ENCODE assay signal across 12 cellular contexts in the genomic region with DNA sequence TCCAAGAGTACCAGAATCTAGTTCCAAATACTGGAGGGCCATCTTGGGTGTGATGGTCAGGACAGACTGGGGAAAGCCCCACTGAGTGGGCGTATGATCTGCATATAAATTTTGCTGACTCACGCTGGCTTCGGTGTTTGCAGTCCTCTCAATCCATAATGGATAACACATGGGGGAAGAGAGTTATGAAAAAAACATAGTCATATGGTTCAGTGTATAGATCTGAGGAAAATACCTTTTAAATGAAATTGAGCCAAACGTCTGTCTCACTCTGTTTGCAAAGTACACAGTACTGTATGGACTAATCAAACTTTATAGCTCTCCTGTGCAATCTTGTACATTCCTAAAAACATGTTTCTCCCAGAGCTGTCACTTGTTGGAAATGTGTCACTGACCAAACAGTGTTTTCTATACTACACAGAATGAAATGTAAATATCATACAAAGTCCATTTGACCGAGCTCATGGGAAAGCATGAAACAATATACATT.
DNase-seq lines count a peak whose midpoint lies in the region; ATAC-seq and TF ChIP-seq lines count a peak whose summit lies in the region.
"Had no signal": no experiment of that assay in that cellular context is flagged by ENCODE, and none has a peak within 500 bp of the region (broad histone marks: within the 10 kb centered on the region; RNA-seq: fewer than 3 reads in every experiment).

No MANE protein-coding gene starts in this region.

- H3K4me1 Mint-ChIP-seq in activated naive CD4-positive, alpha-beta T cell treated with anti-CD3 and anti-CD28 coated beads for 36 hours (ENCODE audit: low read depth) = peaks cover 2% of the 10 kb centered on the region
- no peaks in the 10 kb centered on the region for H3K4me1 Mint-ChIP-seq in stimulated activated memory B cell treated with anti-CD40 and anti-IgM and Interleukin-4, amounts not matched to agents 10 μg/mL and 1 μg/mL and 100 μg/mL, for 72 hours
- H3K4me1 Mint-ChIP-seq in CD4-positive, alpha-beta memory T cell = no peaks in the 10 kb centered on the region
- H3K4me1 Mint-ChIP-seq: central memory CD8-positive, alpha-beta T cell had no signal

- no peak for TF ChIP-seq CTCF in PC-3 (conservative IDR thresholded peaks at IDR 0.05; ENCODE audit: low read depth, low read length)

- CTCF ChIA-PET in activated naive CD4-positive, alpha-beta T cell treated with anti-CD3 and anti-CD28 coated beads for 36 hours (lab: Charles Lee) = no interaction called here
- CTCF ChIA-PET in PC-3 (lab: Charles Lee) = interaction anchor here (0.8 kb wide), 1 partner anchor 16 kb away, joined by 3 read pairs; no protein-coding TSS in a partner anchor
- CTCF ChIA-PET in CD4-positive, alpha-beta memory T cell (lab: Charles Lee; ENCODE audit: partially characterized antibody) = no interaction called here

- H3K27me3 Mint-ChIP-seq in activated naive CD4-positive, alpha-beta T cell treated with anti-CD3 and anti-CD28 coated beads for 36 hours (ENCODE audit: low read depth) = no peaks in the 10 kb centered on the region
- no peaks in the 10 kb centered on the region for H3K27me3 Mint-ChIP-seq in stimulated activated memory B cell treated with anti-CD40 and anti-IgM and Interleukin-4, amounts not matched to agents 10 μg/mL and 1 μg/mL and 100 μg/mL, for 72 hours
- H3K27me3 Mint-ChIP-seq in CD4-positive, alpha-beta memory T cell = peaks cover 8 to 10% of the 10 kb centered on the region in 2 donors

- H3K4me1 ChIP-seq in PC-3 (ENCODE audit: insufficient read depth, low read length) = peaks cover 21% of the 10 kb centered on the region
- H3K4me1 ChIP-seq in CD4-positive, alpha-beta memory T cell (ENCODE audit: insufficient read depth, low read length) = no peaks in the 10 kb centered on the region

- H4K20me1 ChIP-seq in PC-3 (ENCODE audit: low read length) = no peaks in the 10 kb centered on the region
- H4K20me1 ChIP-seq: BLaER1 treated with 17β-estradiol and CSF1 and Interleukin-3, amounts not matched to agents 10 nM and 100 nM had no signal

- H3K4me3 Mint-ChIP-seq in activated naive CD4-positive, alpha-beta T cell treated with anti-CD3 and anti-CD28 coated beads for 36 hours = no peak overlapping the region
- no peak overlapping the region for H3K4me3 Mint-ChIP-seq in stimulated activated memory B cell treated with anti-CD40 and anti-IgM and Interleukin-4, amounts not matched to agents 10 μg/mL and 1 μg/mL and 100 μg/mL, for 72 hours
- H3K4me3 Mint-ChIP-seq in CD4-positive, alpha-beta memory T cell = no peak overlapping the region
- H3K4me3 Mint-ChIP-seq: central memory CD8-positive, alpha-beta T cell; stimulated activated naive B cell treated with anti-CD40 and anti-IgM and Interleukin-4, amounts not matched to agents 10 μg/mL and 1 μg/mL and 100 μg/mL, for 72 hours had no signal

- no peak overlapping the region for H2AFZ ChIP-seq in PC-3 (ENCODE audit: low read length)

- no peaks in the 10 kb centered on the region for H3K36me3 Mint-ChIP-seq in activated naive CD4-positive, alpha-beta T cell treated with anti-CD3 and anti-CD28 coated beads for 36 hours (ENCODE audit: low read depth)
- no peaks in the 10 kb centered on the region for H3K36me3 Mint-ChIP-seq in activated naive CD4-positive, alpha-beta T cell treated with anti-CD3 and anti-CD28 coated beads, Interleukin-2, amount 50 U/mL, for 72 hours
- H3K36me3 Mint-ChIP-seq in stimulated activated memory B cell treated with anti-CD40 and anti-IgM and Interleukin-4, amounts not matched to agents 10 μg/mL and 1 μg/mL and 100 μg/mL, for 72 hours = no peaks in the 10 kb centered on the region
- H3K36me3 Mint-ChIP-seq in CD4-positive, alpha-beta memory T cell = no peaks in the 10 kb centered on the region
- H3K36me3 Mint-ChIP-seq: stimulated activated naive B cell treated with anti-CD40 and anti-IgM and Interleukin-4, amounts not matched to agents 10 μg/mL and 1 μg/mL and 100 μg/mL, for 72 hours had no signal

- no peak for ATAC-seq in activated naive CD4-positive, alpha-beta T cell treated with anti-CD3 and anti-CD28 coated beads, Interleukin-2, amount 50 U/mL, for 72 hours
- ATAC-seq in PC-3 = peak; percentile 96
- peak; percentile 32 for ATAC-seq in stimulated activated memory B cell treated with anti-CD40 and anti-IgM and Interleukin-4, amounts not matched to agents 10 μg/mL and 1 μg/mL and 100 μg/mL, for 72 hours
- ATAC-seq: stimulated activated naive B cell treated with anti-CD40 and anti-IgM and Interleukin-4, amounts not matched to agents 10 μg/mL and 1 μg/mL and 100 μg/mL, for 72 hours had no signal

- H3K27ac ChIP-seq in PC-3 (ENCODE audit: low read length) = peak overlapping the region; percentile 85
- no peak overlapping the region for H3K27ac ChIP-seq in CD4-positive, alpha-beta memory T cell (ENCODE audit: low read depth, low read length)

- peak overlapping the region; percentile 34 for H3K4me2 ChIP-seq in PC-3 (ENCODE audit: low read length)

- TF ChIP-seq POLR2A in erythroblast (IDR thresholded peaks at IDR 0.05; ENCODE audit: low read length) = no peak

- POLR2A ChIA-PET in PC-3 (lab: Charles Lee; ENCODE audit: unreplicated experiment) = interaction anchor here (0.5 kb wide), 1 partner anchor 125 kb away, joined by 7 read pairs; the partner anchor contains the start of gene THBS1
- POLR2A ChIA-PET in CD4-positive, alpha-beta memory T cell (lab: Charles Lee; ENCODE audit: partially characterized antibody) = no interaction called here

- H3K9me3 ChIP-seq in PC-3 (ENCODE audit: low read length) = no peaks in the 10 kb centered on the region
- no peaks in the 10 kb centered on the region for H3K9me3 ChIP-seq in CD4-positive, alpha-beta memory T cell (ENCODE audit: control insufficient read depth in 1 of 2, low read length in 2 of 2)

- DNase-seq in activated naive CD4-positive, alpha-beta T cell treated with anti-CD3 and anti-CD28 coated beads for 36 hours = peak; percentile 9
- no peak for DNase-seq in activated naive CD4-positive, alpha-beta T cell treated with anti-CD3 and anti-CD28 coated beads, Interleukin-2, amount 50 U/mL, for 72 hours (ENCODE audit: low spot score in 2 of 2)
- DNase-seq in PC-3 (peak; percentile 95), erythroblast (lab: John Stamatoyannopoulos, UW) (peak; percentile 6 to 31), cortex of kidney (lab: John Stamatoyannopoulos, UW) (no peak), D341Med (ENCODE audit: low spot score) (no peak)
- no peak for DNase-seq in CD4-positive, alpha-beta memory T cell
- DNase-seq: activated T-cell treated with anti-CD3 and anti-CD28 coated beads, Interleukin-2, amount 50 U/mL, for 48 hours; stimulated activated naive B cell treated with anti-CD40 and anti-IgM and Interleukin-4, amounts not matched to agents 10 μg/mL and 1 μg/mL and 100 μg/mL, for 72 hours had no signal

- H3K27ac Mint-ChIP-seq in activated naive CD4-positive, alpha-beta T cell treated with anti-CD3 and anti-CD28 coated beads for 36 hours = no peak overlapping the region
- H3K27ac Mint-ChIP-seq in activated naive CD4-positive, alpha-beta T cell treated with anti-CD3 and anti-CD28 coated beads, Interleukin-2, amount 50 U/mL, for 72 hours = no peak overlapping the region
- no peak overlapping the region for H3K27ac Mint-ChIP-seq in stimulated activated memory B cell treated with anti-CD40 and anti-IgM and Interleukin-4, amounts not matched to agents 10 μg/mL and 1 μg/mL and 100 μg/mL, for 72 hours
- no peak overlapping the region for H3K27ac Mint-ChIP-seq in CD4-positive, alpha-beta memory T cell
- H3K27ac Mint-ChIP-seq: stimulated activated naive B cell treated with anti-CD40 and anti-IgM and Interleukin-4, amounts not matched to agents 10 μg/mL and 1 μg/mL and 100 μg/mL, for 72 hours had no signal

- H3K9ac ChIP-seq in PC-3 (ENCODE audit: low read length) = peak overlapping the region; percentile 42
- H3K9ac ChIP-seq: BLaER1 treated with 17β-estradiol and CSF1 and Interleukin-3, amounts not matched to agents 10 nM and 100 nM had no signal

- BruUV-seq in PC-3 (replicated peaks; lab: Mats Ljungman, UMichigan) = no TSS peak

- no peaks in the 10 kb centered on the region for H3K79me2 ChIP-seq in PC-3 (ENCODE audit: low read length)

- no peaks in the 10 kb centered on the region for H3K36me3 ChIP-seq in PC-3 (ENCODE audit: low read depth, low read length)
- H3K36me3 ChIP-seq in CD4-positive, alpha-beta memory T cell (ENCODE audit: insufficient read depth, low read length) = no peaks in the 10 kb centered on the region
- H3K36me3 ChIP-seq: BLaER1 treated with 17β-estradiol and CSF1 and Interleukin-3, amounts not matched to agents 10 nM and 100 nM had no signal

- no peaks in the 10 kb centered on the region for H3K9me2 ChIP-seq in PC-3 (replicated peaks; ENCODE audit: low read length)

- H3K9me3 Mint-ChIP-seq in activated naive CD4-positive, alpha-beta T cell treated with anti-CD3 and anti-CD28 coated beads for 36 hours = no peaks in the 10 kb centered on the region
- no peaks in the 10 kb centered on the region for H3K9me3 Mint-ChIP-seq in activated naive CD4-positive, alpha-beta T cell treated with anti-CD3 and anti-CD28 coated beads, Interleukin-2, amount 50 U/mL, for 72 hours
- H3K9me3 Mint-ChIP-seq in stimulated activated memory B cell treated with anti-CD40 and anti-IgM and Interleukin-4, amounts not matched to agents 10 μg/mL and 1 μg/mL and 100 μg/mL, for 72 hours = no peaks in the 10 kb centered on the region
- H3K9me3 Mint-ChIP-seq in CD4-positive, alpha-beta memory T cell = no peaks in the 10 kb centered on the region
- H3K9me3 Mint-ChIP-seq: central memory CD8-positive, alpha-beta T cell; stimulated activated naive B cell treated with anti-CD40 and anti-IgM and Interleukin-4, amounts not matched to agents 10 μg/mL and 1 μg/mL and 100 μg/mL, for 72 hours had no signal

- no peaks in the 10 kb centered on the region for H3K27me3 ChIP-seq in PC-3 (ENCODE audit: low read length)
- no peaks in the 10 kb centered on the region for H3K27me3 ChIP-seq in CD4-positive, alpha-beta memory T cell (ENCODE audit: insufficient read depth, low read length)
- H3K27me3 ChIP-seq: BLaER1 treated with 17β-estradiol and CSF1 and Interleukin-3, amounts not matched to agents 10 nM and 100 nM had no signal

- intact Hi-C loops in activated naive CD4-positive, alpha-beta T cell treated with anti-CD3 and anti-CD28 coated beads for 36 hours (cut with micrococcal nuclease) = no loop called here
- intact Hi-C loops in PC-3 (cut with micrococcal nuclease) = loop anchor here (1.0 to 10.0 kb wide), 3 partner anchors 124 to 751 kb away; no protein-coding TSS in a partner anchor
- intact Hi-C loops in CD4-positive, alpha-beta memory T cell (cut with micrococcal nuclease) = no loop called here

- no peaks in the 10 kb centered on the region for H3F3A ChIP-seq in PC-3 (ENCODE audit: low read length, unreplicated experiment)

- H3K4me3 ChIP-seq in PC-3 (ENCODE audit: low read length) = no peak overlapping the region
- no peak overlapping the region for H3K4me3 ChIP-seq in CD4-positive, alpha-beta memory T cell (ENCODE audit: low read length in 2 of 2)
- H3K4me3 ChIP-seq: BLaER1 treated with 17β-estradiol and CSF1 and Interleukin-3, amounts not matched to agents 10 nM and 100 nM had no signal

Comparison
In these comparisons a context has a peak if more than half of its experiments do, and no peak if none do; other contexts are left out.
1. DNase-seq: peak in activated naive CD4-positive, alpha-beta T cell treated with anti-CD3 and anti-CD28 coated beads for 36 hours (single experiment), PC-3 (single experiment) and erythroblast (2 of 2); none in activated naive CD4-positive, alpha-beta T cell treated with anti-CD3 and anti-CD28 coated beads, Interleukin-2, amount 50 U/mL, for 72 hours (0 of 2), cortex of kidney (single experiment), CD4-positive, alpha-beta memory T cell (0 of 5) and D341Med (single experiment).
2. ATAC-seq: peak in PC-3 (single experiment) and stimulated activated memory B cell treated with anti-CD40 and anti-IgM and Interleukin-4, amounts not matched to agents 10 μg/mL and 1 μg/mL and 100 μg/mL, for 72 hours (single experiment); none in activated naive CD4-positive, alpha-beta T cell treated with anti-CD3 and anti-CD28 coated beads, Interleukin-2, amount 50 U/mL, for 72 hours (0 of 2).